Comparison of ENCODE assay signal across 1 cellular context in the genomic region with DNA sequence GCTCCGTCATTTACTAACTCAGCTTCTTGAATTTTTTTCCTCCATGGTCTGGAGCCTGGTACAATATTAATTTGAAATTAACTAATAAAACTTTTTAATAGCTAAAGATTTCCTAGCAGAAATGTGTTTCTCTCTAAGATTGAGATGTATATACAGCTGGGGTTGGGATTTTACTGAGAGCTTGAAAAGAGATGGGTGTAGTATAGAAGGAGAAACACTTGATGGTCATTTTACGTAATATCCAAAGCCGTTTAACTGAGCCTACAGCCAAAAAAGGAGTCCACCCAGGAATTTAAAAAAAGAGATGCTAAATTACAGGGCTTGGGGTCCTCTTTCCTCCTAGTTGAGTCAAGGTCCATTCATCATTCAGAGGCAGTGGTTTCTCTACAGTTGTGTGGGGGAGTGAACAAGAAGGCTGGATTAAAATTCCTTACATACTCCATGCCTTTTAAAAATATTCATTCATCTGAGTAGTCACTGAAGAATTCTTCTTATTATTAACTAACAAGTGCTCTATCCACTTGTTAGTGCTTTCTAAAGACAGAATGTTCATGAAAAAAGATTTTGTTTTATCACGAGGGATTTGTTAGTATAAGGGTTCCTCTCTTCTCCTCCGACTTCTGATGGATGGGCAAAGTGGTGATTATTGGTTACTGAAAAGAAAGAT.
TF ChIP-seq lines count a peak whose summit lies in the region.

No MANE protein-coding gene starts in this region.

TF ChIP-seq in GM23338, 12 proteins besides CTCF, POLR2A, EP300 and RAD21 (continued from another document):
- TF ChIP-seq JUNB (IDR thresholded peaks at IDR 0.05; ENCODE audit: unreplicated experiment) (no peak), REST (IDR thresholded peaks at IDR 0.05; ENCODE audit: unreplicated experiment) (no peak), POLR2AphosphoS5 (IDR thresholded peaks at IDR 0.05; ENCODE audit: low read depth) (no peak), STAT1 (IDR thresholded peaks at IDR 0.05; ENCODE audit: unreplicated experiment) (no peak)
- TF ChIP-seq, protein P1, sequence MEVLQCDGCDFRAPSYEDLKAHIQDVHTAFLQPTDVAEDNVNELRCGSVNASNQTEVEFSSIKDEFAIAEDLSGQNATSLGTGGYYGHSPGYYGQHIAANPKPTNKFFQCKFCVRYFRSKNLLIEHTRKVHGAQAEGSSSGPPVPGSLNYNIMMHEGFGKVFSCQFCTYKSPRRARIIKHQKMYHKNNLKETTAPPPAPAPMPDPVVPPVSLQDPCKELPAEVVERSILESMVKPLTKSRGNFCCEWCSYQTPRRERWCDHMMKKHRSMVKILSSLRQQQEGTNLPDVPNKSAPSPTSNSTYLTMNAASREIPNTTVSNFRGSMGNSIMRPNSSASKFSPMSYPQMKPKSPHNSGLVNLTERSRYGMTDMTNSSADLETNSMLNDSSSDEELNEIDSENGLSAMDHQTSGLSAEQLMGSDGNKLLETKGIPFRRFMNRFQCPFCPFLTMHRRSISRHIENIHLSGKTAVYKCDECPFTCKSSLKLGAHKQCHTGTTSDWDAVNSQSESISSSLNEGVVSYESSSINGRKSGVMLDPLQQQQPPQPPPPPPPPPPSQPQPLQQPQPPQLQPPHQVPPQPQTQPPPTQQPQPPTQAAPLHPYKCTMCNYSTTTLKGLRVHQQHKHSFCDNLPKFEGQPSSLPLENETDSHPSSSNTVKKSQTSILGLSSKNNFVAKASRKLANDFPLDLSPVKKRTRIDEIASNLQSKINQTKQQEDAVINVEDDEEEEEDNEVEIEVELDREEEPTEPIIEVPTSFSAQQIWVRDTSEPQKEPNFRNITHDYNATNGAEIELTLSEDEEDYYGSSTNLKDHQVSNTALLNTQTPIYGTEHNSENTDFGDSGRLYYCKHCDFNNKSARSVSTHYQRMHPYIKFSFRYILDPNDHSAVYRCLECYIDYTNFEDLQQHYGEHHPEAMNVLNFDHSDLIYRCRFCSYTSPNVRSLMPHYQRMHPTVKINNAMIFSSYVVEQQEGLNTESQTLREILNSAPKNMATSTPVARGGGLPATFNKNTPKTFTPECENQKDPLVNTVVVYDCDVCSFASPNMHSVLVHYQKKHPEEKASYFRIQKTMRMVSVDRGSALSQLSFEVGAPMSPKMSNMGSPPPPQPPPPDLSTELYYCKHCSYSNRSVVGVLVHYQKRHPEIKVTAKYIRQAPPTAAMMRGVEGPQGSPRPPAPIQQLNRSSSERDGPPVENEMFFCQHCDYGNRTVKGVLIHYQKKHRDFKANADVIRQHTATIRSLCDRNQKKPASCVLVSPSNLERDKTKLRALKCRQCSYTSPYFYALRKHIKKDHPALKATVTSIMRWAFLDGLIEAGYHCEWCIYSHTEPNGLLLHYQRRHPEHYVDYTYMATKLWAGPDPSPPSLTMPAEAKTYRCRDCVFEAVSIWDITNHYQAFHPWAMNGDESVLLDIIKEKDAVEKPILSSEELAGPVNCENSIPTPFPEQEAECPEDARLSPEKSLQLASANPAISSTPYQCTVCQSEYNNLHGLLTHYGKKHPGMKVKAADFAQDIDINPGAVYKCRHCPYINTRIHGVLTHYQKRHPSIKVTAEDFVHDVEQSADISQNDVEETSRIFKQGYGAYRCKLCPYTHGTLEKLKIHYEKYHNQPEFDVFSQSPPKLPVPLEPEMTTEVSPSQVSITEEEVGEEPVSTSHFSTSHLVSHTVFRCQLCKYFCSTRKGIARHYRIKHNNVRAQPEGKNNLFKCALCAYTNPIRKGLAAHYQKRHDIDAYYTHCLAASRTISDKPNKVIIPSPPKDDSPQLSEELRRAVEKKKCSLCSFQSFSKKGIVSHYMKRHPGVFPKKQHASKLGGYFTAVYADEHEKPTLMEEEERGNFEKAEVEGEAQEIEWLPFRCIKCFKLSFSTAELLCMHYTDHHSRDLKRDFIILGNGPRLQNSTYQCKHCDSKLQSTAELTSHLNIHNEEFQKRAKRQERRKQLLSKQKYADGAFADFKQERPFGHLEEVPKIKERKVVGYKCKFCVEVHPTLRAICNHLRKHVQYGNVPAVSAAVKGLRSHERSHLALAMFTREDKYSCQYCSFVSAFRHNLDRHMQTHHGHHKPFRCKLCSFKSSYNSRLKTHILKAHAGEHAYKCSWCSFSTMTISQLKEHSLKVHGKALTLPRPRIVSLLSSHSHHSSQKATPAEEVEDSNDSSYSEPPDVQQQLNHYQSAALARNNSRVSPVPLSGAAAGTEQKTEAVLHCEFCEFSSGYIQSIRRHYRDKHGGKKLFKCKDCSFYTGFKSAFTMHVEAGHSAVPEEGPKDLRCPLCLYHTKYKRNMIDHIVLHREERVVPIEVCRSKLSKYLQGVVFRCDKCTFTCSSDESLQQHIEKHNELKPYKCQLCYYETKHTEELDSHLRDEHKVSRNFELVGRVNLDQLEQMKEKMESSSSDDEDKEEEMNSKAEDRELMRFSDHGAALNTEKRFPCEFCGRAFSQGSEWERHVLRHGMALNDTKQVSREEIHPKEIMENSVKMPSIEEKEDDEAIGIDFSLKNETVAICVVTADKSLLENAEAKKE (CRISPR knock-in tag; IDR thresholded peaks at IDR 0.05) = no peak
